Comparison of ENCODE assay signal across 24 cellular contexts in genomic region chr7:101673951-101674350, GRCh38. TPM values are rescaled to one million over a fixed set of nuclear protein-coding genes. Genes with fewer than 3 reads are reported as not detected.
DNase-seq lines count a peak whose midpoint lies in the region; FAIRE-seq and TF ChIP-seq lines count a peak whose summit lies in the region.
"Had no signal": no experiment of that assay in that cellular context is flagged by ENCODE, and none has a peak within 500 bp of the region (broad histone marks: within the 10 kb centered on the region; RNA-seq: fewer than 3 reads in every experiment).

No MANE protein-coding gene starts in this region.

- H3K4me3 ChIP-seq in fibroblast of mammary gland (ENCODE audit: control insufficient read depth, low read depth, low read length), result no peak overlapping the region
- H3K4me3 ChIP-seq: GM12878 had no signal

- no peak for TF ChIP-seq POLR2A in erythroblast (IDR thresholded peaks at IDR 0.05; ENCODE audit: low read length)

- no peak for FAIRE-seq in RCC 7860 (lab: Jason Lieb, UNC)
- FAIRE-seq: GM12878, GM18507, H54 had no signal

- no peak for TF ChIP-seq CTCF in fibroblast of mammary gland (conservative IDR thresholded peaks at IDR 0.05; ENCODE audit: control insufficient read depth, insufficient read depth, low read depth, low read length)

- DNase-seq in HPDE6-E6E7 (ENCODE audit: extremely low spot score) (peak; percentile 72), RCC 7860 (ENCODE audit: low spot score) (peak; percentile 24), fibroblast of mammary gland (ENCODE audit: low read depth) (peak; percentile 14), renal cortical epithelial cell (ENCODE audit: low read depth) (peak; percentile 49), DMS79 treated with DMSO at 0.1 percent for 48 hours (lab: John Stamatoyannopoulos, UW) (no peak), erythroblast (lab: John Stamatoyannopoulos, UW) (no peak), DMS114 treated with DMSO at 0.1 percent for 48 hours (lab: John Stamatoyannopoulos, UW; ENCODE audit: unreplicated experiment) (no peak)
- no peak for DNase-seq in central memory CD4-positive, alpha-beta T cell
- DNase-seq: BE2C; Calu3; CD4-positive, alpha-beta T cell; DND-41; GDM1; HFFc6; Karpas-422; NCI-H1105 treated with DMSO at 0.1 percent for 48 hours; NCI-H1694 treated with DMSO at 0.1 percent for 48 hours; NCI-H69; NK-92 treated with Interleukin-12 subunit alpha and Interleukin-12 subunit beta, amount 100 ng/mL, for 24 hours had no signal

RNA-seq across cellular contexts. Expression of gene MYL10, which starts 44.9 kb away (rescaled TPM):
- not detected in 2 replicates for total RNA-seq in renal cortical epithelial cell
- total RNA-seq: Calu3; CD4-positive, alpha-beta T cell; GM12878; HFFc6; OCI-LY7; SK-MEL-5 had no signal

Comparison
In these comparisons a context has a peak if more than half of its experiments do, and no peak if none do; other contexts are left out.
1. DNase-seq: peak in HPDE6-E6E7 (single experiment), RCC 7860 (single experiment), fibroblast of mammary gland (single experiment) and renal cortical epithelial cell (single experiment); none in central memory CD4-positive, alpha-beta T cell (single experiment), DMS79 treated with DMSO at 0.1 percent for 48 hours (single experiment), erythroblast (0 of 2) and DMS114 treated with DMSO at 0.1 percent for 48 hours (single experiment).